8 cellular contexts compared by ENCODE assay signal in the genomic region with DNA sequence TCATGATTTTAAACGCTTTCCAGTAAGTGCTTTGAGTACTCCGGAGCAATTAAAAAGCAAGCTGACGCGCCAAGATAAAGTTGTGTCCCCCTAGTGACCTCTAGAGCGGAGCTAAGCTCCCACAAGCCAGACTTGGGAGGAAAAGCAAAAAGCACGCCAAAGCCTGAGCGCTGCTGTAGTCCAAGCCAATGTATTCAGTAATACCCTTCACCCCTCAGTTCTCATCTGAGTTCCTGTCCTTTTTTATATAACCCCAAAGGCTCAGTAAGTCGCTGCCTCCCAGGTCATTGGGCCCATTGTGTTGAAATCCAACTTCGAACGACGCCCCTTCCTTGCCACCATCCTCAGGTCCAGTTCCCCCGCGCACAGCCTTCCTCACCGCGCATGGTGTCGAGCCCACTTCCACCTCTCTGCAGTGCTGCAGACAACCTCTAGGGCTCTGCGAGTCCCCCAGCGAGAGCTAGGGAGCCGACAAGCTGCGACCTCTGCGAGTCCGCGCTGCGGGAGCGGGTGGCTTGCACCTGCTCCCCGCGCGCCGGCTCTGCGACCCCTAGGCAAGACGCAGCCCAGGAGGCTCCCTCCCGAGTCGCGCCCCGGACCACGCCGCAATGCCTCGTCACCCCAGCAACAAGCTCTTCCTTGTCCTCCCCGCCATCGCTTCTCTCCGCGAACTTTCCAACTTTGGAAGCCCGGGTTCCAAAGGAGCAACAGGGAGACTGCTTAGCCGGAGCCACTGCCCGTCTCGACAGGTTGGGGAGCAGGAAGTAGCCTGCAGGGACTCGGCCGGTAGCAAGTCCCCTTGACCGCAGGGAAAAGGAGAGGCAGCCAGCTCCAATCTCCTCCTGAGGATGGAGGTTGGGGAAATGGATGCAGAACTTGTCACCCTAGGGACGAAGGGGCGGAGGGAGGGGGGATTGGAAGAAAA. TPM values are rescaled to one million over a fixed set of nuclear protein-coding genes. Genes with fewer than 3 reads are reported as not detected.
DNase-seq lines count a peak whose midpoint lies in the region; ATAC-seq and TF ChIP-seq lines count a peak whose summit lies in the region.

No MANE protein-coding gene starts in this region.

- H3K79me2 ChIP-seq in SK-N-SH (ENCODE audit: insufficient read depth), result no peaks in the 10 kb centered on the region; the same call in 1 of the 2 replicates

- no peak for TF ChIP-seq EP300 in SK-N-SH (IDR thresholded peaks at IDR 0.05; ENCODE audit: borderline replicate concordance in 1 of 2, low read depth in 1 of 2, low read length in 1 of 2)

- peak; percentile 50 for DNase-seq in Daoy (ENCODE audit: low read depth)
- DNase-seq in HT1080 (ENCODE audit: low read depth), result peak; percentile 24
- peak; percentile 86 for DNase-seq in SK-N-SH
- no peak for DNase-seq in coronary artery (ENCODE audit: low spot score)
- peak; percentile 47 for DNase-seq in lower lobe of right lung
- DNase-seq in stimulated activated CD8-positive, alpha-beta memory T cell treated with anti-CD3 and anti-CD28 coated beads, Interleukin-15, amount 100 ng/mL, for 48 hours (ENCODE audit: low read depth in 2 of 2), result peak; percentile 19 to 22
- DNase-seq in HCEC 1CT, result no peak

- WGBS in SK-N-SH (ENCODE audit: low lambda C conversion rate), result 5% methylated on average over 30 of the region's 51 CpGs

- CTCF ChIA-PET in SK-N-SH (lab: Yijun Ruan, JAX), result interaction anchor here (0.6 to 6.7 kb wide), 31 partner anchors 10 to 483 kb away, joined by 3 to 55 read pairs (median 4); no protein-coding TSS in a partner anchor

- H3K9me3 ChIP-seq in SK-N-SH, result no peaks in the 10 kb centered on the region
- H3K9me3 ChIP-seq in lower lobe of right lung, result no peaks in the 10 kb centered on the region

- ATAC-seq in GM21423 (IDR thresholded peaks at IDR 0.05; ENCODE audit: unreplicated experiment) (peak; percentile 87), lower lobe of right lung (peak; percentile 76 to 77)

- H3K4me1 ChIP-seq in SK-N-SH (ENCODE audit: control insufficient read depth in 1 of 2, insufficient read depth in 2 of 2, low read depth in 1 of 2, low read length in 1 of 2) (peaks cover 0 to 13% of the 10 kb centered on the region in 2 experiments; a peak in 2 of 4 replicates), lower lobe of right lung (peaks cover 22% of the 10 kb centered on the region)

- peak overlapping the region; percentile 82 for H2AFZ ChIP-seq in SK-N-SH (ENCODE audit: low read depth)

- H3F3A ChIP-seq in SK-N-SH (replicated peaks; ENCODE audit: insufficient read depth), result no peaks in the 10 kb centered on the region

- POLR2A ChIA-PET in SK-N-SH (lab: Yijun Ruan, JAX), result interaction anchor here (1.7 kb wide), 1 partner anchor 10 kb away, joined by 6 read pairs; no protein-coding TSS in a partner anchor

- H3K27ac ChIP-seq in SK-N-SH (ENCODE audit: low read depth in 2 of 2, low read length in 1 of 2) (peak overlapping the region; percentile 12 to 43; a peak in 3 of 4 replicates), coronary artery (no peak overlapping the region), lower lobe of right lung (no peak overlapping the region)

- TF ChIP-seq RAD21 in SK-N-SH (IDR thresholded peaks at IDR 0.05; ENCODE audit: low read length), result peak; percentile 49

- H3K9me2 ChIP-seq in SK-N-SH, result no peaks in the 10 kb centered on the region

- H4K20me1 ChIP-seq in SK-N-SH (ENCODE audit: insufficient read depth), result no peaks in the 10 kb centered on the region

- H3K36me3 ChIP-seq in SK-N-SH (replicated peaks in 1 of 2; ENCODE audit: control insufficient read depth in 1 of 2, insufficient read depth in 2 of 2, low read length in 1 of 2) (no peaks in the 10 kb centered on the region), lower lobe of right lung (no peaks in the 10 kb centered on the region)

- H3K27me3 ChIP-seq in SK-N-SH (ENCODE audit: insufficient read depth) (no peaks in the 10 kb centered on the region), lower lobe of right lung (ENCODE audit: low read depth) (peaks cover 44% of the 10 kb centered on the region)

- H3K4me3 ChIP-seq in SK-N-SH (ENCODE audit: low read depth in 2 of 2, low read length in 1 of 2), result peak overlapping the region; percentile 73 to 87
- H3K4me3 ChIP-seq in coronary artery, result peak overlapping the region; percentile 77
- peak overlapping the region; percentile 38 for H3K4me3 ChIP-seq in lower lobe of right lung

- intact Hi-C loops in lower lobe of right lung (cut with DNase I), result no loop called here

- H3K4me2 ChIP-seq in SK-N-SH, result peak overlapping the region; percentile 95

- H3K9ac ChIP-seq in SK-N-SH, result peak overlapping the region; percentile 62; the same call in 1 of the 2 replicates

- TF ChIP-seq CTCF in SK-N-SH (IDR thresholded peaks at IDR 0.05) (peak; percentile 67), coronary artery (IDR thresholded peaks at IDR 0.05) (no peak), lower lobe of right lung (IDR thresholded peaks at IDR 0.05) (peak; percentile 37)

TF ChIP-seq in SK-N-SH, 30 proteins besides CTCF, POLR2A, EP300 and RAD21:
- TF ChIP-seq USF1 (IDR thresholded peaks at IDR 0.05; ENCODE audit: borderline replicate concordance, low read depth), result no peak
- no peak for TF ChIP-seq EZH2phosphoT487 (IDR thresholded peaks at IDR 0.05; ENCODE audit: borderline replicate concordance, low read depth)
- peak; percentile 32; the same call in 1 of the 2 replicates for TF ChIP-seq MAX (IDR thresholded peaks at IDR 0.05; ENCODE audit: low read depth)
- TF ChIP-seq, protein P1, sequence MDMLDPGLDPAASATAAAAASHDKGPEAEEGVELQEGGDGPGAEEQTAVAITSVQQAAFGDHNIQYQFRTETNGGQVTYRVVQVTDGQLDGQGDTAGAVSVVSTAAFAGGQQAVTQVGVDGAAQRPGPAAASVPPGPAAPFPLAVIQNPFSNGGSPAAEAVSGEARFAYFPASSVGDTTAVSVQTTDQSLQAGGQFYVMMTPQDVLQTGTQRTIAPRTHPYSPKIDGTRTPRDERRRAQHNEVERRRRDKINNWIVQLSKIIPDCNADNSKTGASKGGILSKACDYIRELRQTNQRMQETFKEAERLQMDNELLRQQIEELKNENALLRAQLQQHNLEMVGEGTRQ (IDR thresholded peaks at IDR 0.05; ENCODE audit: borderline replicate concordance, low read depth, low read length), result no peak
- peak; percentile 12; the same call in 1 of the 2 replicates for TF ChIP-seq SMC3 (IDR thresholded peaks at IDR 0.05; ENCODE audit: low read depth, low read length)
- peak; percentile 52; the same call in 1 of the 2 replicates for TF ChIP-seq SIN3A (IDR thresholded peaks at IDR 0.05; ENCODE audit: borderline replicate concordance, low read depth, low read length)
- TF ChIP-seq NRF1 (IDR thresholded peaks at IDR 0.05; ENCODE audit: low read depth, low read length), result peak; percentile 18; the same call in 1 of the 2 replicates
- TF ChIP-seq RCOR1 (IDR thresholded peaks at IDR 0.05; ENCODE audit: low read length), result peak; percentile 52; the same call in 1 of the 2 replicates
- TF ChIP-seq MXI1 (IDR thresholded peaks at IDR 0.05; ENCODE audit: low read depth, low read length), result peak; percentile 69

RNA-seq across cellular contexts. Expression of gene SLC44A5, which starts 3.8 kb away (rescaled TPM):
- total RNA-seq in Daoy (2014; rRNA removed; shearing (Covaris generic)), result 0.91 and 1.6 TPM in 2 replicates
- 0.53 and 0.61 TPM in 2 replicates for total RNA-seq in HT1080 (2014; rRNA removed; shearing (Covaris generic))
- 1.4 and 1.7 TPM in 2 replicates for polyA plus RNA-seq in HT1080 (2015; cell fraction: cytosol; rRNA removed)
- polyA plus RNA-seq in HT1080 (2015; cell fraction: nucleus; rRNA removed), result 7.0 and 8.2 TPM in 2 replicates
- polyA plus RNA-seq in SK-N-SH (2012; rRNA removed), result 4.9 and 7.8 TPM in 2 replicates
- 6.4 and 6.9 TPM in 2 replicates for polyA plus RNA-seq in SK-N-SH (2012; cell fraction: cytosol; rRNA removed)
- polyA plus RNA-seq in SK-N-SH (2012; cell fraction: nucleus; rRNA removed), result 6.2 and 14.2 TPM in 2 replicates
- 0.47 TPM for total RNA-seq in lower lobe of right lung

Comparison
In these comparisons a context has a peak if more than half of its experiments do, and no peak if none do; other contexts are left out.
1. DNase-seq: peak in Daoy (single experiment), HT1080 (single experiment), SK-N-SH (single experiment), lower lobe of right lung (single experiment) and stimulated activated CD8-positive, alpha-beta memory T cell treated with anti-CD3 and anti-CD28 coated beads, Interleukin-15, amount 100 ng/mL, for 48 hours (2 of 2); none in coronary artery (single experiment) and HCEC 1CT (single experiment).
2. H3K27ac ChIP-seq: peak in SK-N-SH (2 of 2); none in coronary artery (0 of 2) and lower lobe of right lung (single experiment).
3. Peak in every context shown above with its lines, with median percentiles within 50 percentile points of each other: H3K4me3 ChIP-seq.